Comparison of ENCODE assay signal across 9 cellular contexts in the genomic region with DNA sequence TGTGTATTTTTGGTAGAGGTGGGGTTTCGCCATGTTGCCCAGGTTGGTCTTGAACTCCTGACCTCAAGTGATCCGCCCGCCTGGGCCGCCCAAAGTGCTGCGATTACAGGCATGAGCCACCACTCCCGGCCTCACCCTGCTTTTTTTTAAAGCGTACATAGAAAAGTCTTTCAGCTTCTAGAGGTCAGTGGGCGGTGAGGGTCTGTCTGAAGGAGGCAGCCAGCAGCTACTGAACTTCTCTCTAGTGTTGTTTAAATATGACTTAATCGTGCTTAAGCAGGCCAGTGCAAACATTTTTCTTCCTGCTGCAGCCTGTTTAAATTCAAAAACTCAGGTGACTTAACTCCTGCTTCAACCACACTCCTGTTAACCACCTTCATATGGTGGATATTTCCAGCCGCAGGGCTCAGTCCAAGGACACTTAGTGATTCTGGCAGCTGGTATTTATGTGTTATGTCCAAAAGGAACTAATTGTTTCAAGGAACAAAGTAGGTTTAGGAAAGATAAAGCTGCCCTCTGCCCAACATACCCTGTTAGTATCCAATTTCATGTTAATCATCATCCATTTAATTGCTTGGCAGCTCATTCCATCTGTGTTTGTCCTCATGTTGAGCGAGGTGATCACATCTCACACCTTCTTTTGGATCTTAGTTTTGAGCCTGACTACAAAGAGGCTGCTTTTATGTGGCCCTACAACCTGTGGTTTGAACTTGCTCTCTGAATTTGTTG. TPM values are rescaled to one million over a fixed set of nuclear protein-coding genes. Genes with fewer than 3 reads are reported as not detected.
DNase-seq lines count a peak whose midpoint lies in the region; ATAC-seq, FAIRE-seq and TF ChIP-seq lines count a peak whose summit lies in the region.
"Had no signal": no experiment of that assay in that cellular context is flagged by ENCODE, and none has a peak within 500 bp of the region (broad histone marks: within the 10 kb centered on the region; RNA-seq: fewer than 3 reads in every experiment).

No MANE protein-coding gene starts in this region.

- no peak overlapping the region for H2AK5ac ChIP-seq in neuronal stem cell (ENCODE audit: low read depth, low read length)

- no peak overlapping the region for H3K18ac ChIP-seq in neuronal stem cell (ENCODE audit: low read length)

- DNase-seq in Caki2 (ENCODE audit: low read depth) (peak; percentile 94), NCI-H2029 treated with DMSO at 0.1 percent for 48 hours (lab: John Stamatoyannopoulos, UW) (peak; percentile 96), bronchial epithelial cell (ENCODE audit: low read depth) (peak; percentile 90), putamen (ENCODE audit: low spot score) (no peak), neuronal stem cell (ENCODE audit: low spot score) (no peak)
- DNase-seq in natural killer cell treated with Interleukin-12 subunit alpha and Interleukin-12 subunit beta and Interleukin-15 and Interleukin-18, amount 100 ng/mL, for 72 hours (ENCODE audit: low spot score), result no peak
- DNase-seq in NK-92 treated with Interleukin-12 subunit alpha and Interleukin-12 subunit beta, amount 100 ng/mL, for 24 hours (lab: John Stamatoyannopoulos, UW), result no peak
- DNase-seq: stimulated activated naive CD4-positive, alpha-beta T cell had no signal

- no peak overlapping the region for H3K4me3 ChIP-seq in bronchial epithelial cell (ENCODE audit: low read depth, low read length)
- no peak overlapping the region for H3K4me3 ChIP-seq in neuronal stem cell (ENCODE audit: low read length in 2 of 2)

- no peaks in the 10 kb centered on the region for H3K27me3 Mint-ChIP-seq in natural killer cell treated with Interleukin-12 subunit alpha and Interleukin-12 subunit beta and Interleukin-15 and Interleukin-18, amount 100 ng/mL, for 72 hours

- no peak overlapping the region for H2AFZ ChIP-seq in neuronal stem cell (ENCODE audit: low read length)

- H2BK15ac ChIP-seq in neuronal stem cell (ENCODE audit: low read length), result no peak overlapping the region

- H3K23ac ChIP-seq in neuronal stem cell (ENCODE audit: low read depth, low read length, poor library complexity), result no peak overlapping the region

- in situ Hi-C loops in Caki2 (cut with HindIII; ENCODE audit: low pct_unique_long_range_greater_than_20kb, low sequenced_read_pairs), result no loop called here

- peaks cover 37 to 58% of the 10 kb centered on the region in 2 donors for H3K4me1 Mint-ChIP-seq in natural killer cell treated with Interleukin-12 subunit alpha and Interleukin-12 subunit beta and Interleukin-15 and Interleukin-18, amount 100 ng/mL, for 72 hours (ENCODE audit: low read depth in 2 of 2)

- H4K8ac ChIP-seq in neuronal stem cell (ENCODE audit: low read depth, low read length), result no peak overlapping the region

- peak overlapping the region; percentile 69 for H3K4me3 Mint-ChIP-seq in natural killer cell treated with Interleukin-12 subunit alpha and Interleukin-12 subunit beta and Interleukin-15 and Interleukin-18, amount 100 ng/mL, for 72 hours

- H3K27me3 ChIP-seq in bronchial epithelial cell (ENCODE audit: control insufficient read depth, insufficient read depth, low read length) (no peaks in the 10 kb centered on the region), neuronal stem cell (ENCODE audit: control insufficient read depth in 3 of 3, insufficient read depth in 3 of 3, low read depth in 1 of 3, low read length in 3 of 3) (no peaks in the 10 kb centered on the region)

- WGBS in neuronal stem cell (ENCODE audit: extremely low coverage in 2 of 2, insufficient read length in 2 of 2, insufficient replicate concordance in 1 of 2), 2 donors, result no CpG with 5 or more reads among the region's 11 CpGs

- peaks cover 33% of the 10 kb centered on the region for H3K36me3 Mint-ChIP-seq in natural killer cell treated with Interleukin-12 subunit alpha and Interleukin-12 subunit beta and Interleukin-15 and Interleukin-18, amount 100 ng/mL, for 72 hours

- no peak overlapping the region for H2BK120ac ChIP-seq in neuronal stem cell (ENCODE audit: low read depth, low read length)

- no peak overlapping the region for H4K91ac ChIP-seq in neuronal stem cell (ENCODE audit: low read depth, low read length, poor library complexity)

- no peaks in the 10 kb centered on the region for H3K9me3 ChIP-seq in neuronal stem cell (replicated peaks in 1 of 2; ENCODE audit: control insufficient read depth in 2 of 2, insufficient read depth in 1 of 2, low read depth in 1 of 2, low read length in 2 of 2)

- no peak for ATAC-seq in natural killer cell treated with Interleukin-12 subunit alpha and Interleukin-12 subunit beta and Interleukin-15 and Interleukin-18, amount 100 ng/mL, for 72 hours
- no peak for ATAC-seq in HG02759 (IDR thresholded peaks at IDR 0.05; ENCODE audit: unreplicated experiment)

- peak overlapping the region; percentile 70 to 73 for H3K27ac Mint-ChIP-seq in natural killer cell treated with Interleukin-12 subunit alpha and Interleukin-12 subunit beta and Interleukin-15 and Interleukin-18, amount 100 ng/mL, for 72 hours

- H3K27ac ChIP-seq in neuronal stem cell (replicated peaks; ENCODE audit: low read length), result no peak overlapping the region

- H3K4me2 ChIP-seq in neuronal stem cell (ENCODE audit: insufficient read depth, low read length, poor library complexity, severe bottlenecking), result no peak overlapping the region

- no peak overlapping the region for H3K14ac ChIP-seq in neuronal stem cell (ENCODE audit: low read length)

- TF ChIP-seq CTCF in bronchial epithelial cell (IDR thresholded peaks at IDR 0.05; ENCODE audit: insufficient read depth, low read length, severe bottlenecking), result no peak

- peaks cover 5% of the 10 kb centered on the region for H3K36me3 ChIP-seq in bronchial epithelial cell (ENCODE audit: control insufficient read depth, insufficient read depth, low read length)
- H3K36me3 ChIP-seq in neuronal stem cell (replicated peaks in 1 of 2; ENCODE audit: control insufficient read depth in 2 of 2, insufficient read depth in 2 of 2, low read length in 2 of 2), result peaks cover 26 to 54% of the 10 kb centered on the region in 2 donors

- H2BK5ac ChIP-seq in neuronal stem cell (ENCODE audit: low read length), result no peak overlapping the region

- no peaks in the 10 kb centered on the region for H3K4me1 ChIP-seq in neuronal stem cell (ENCODE audit: control insufficient read depth in 2 of 2, insufficient read depth in 1 of 2, low read depth in 1 of 2, low read length in 2 of 2)

- H3K79me1 ChIP-seq in neuronal stem cell (ENCODE audit: low read depth, low read length), result no peaks in the 10 kb centered on the region

- no peak overlapping the region for H2BK12ac ChIP-seq in neuronal stem cell (ENCODE audit: low read length)

- H3K9ac ChIP-seq in neuronal stem cell (ENCODE audit: low read depth, low read length, poor library complexity), result no peak overlapping the region

- no peak overlapping the region for H3K4ac ChIP-seq in neuronal stem cell (ENCODE audit: low read length)

- no peaks in the 10 kb centered on the region for H3K9me3 Mint-ChIP-seq in natural killer cell treated with Interleukin-12 subunit alpha and Interleukin-12 subunit beta and Interleukin-15 and Interleukin-18, amount 100 ng/mL, for 72 hours

- no peak for FAIRE-seq in bronchial epithelial cell (lab: Jason Lieb, UNC)

RNA-seq across cellular contexts. Expression of a gene that starts 2.0 kb away (rescaled TPM):
- 59.8 and 392 TPM in 2 replicates for total RNA-seq in Caki2 (2014; rRNA removed; shearing (Covaris generic); ENCODE audit: low replicate concordance)
- total RNA-seq in bronchial epithelial cell, result 14.1 and 19.5 TPM in 2 replicates
- total RNA-seq in natural killer cell treated with Interleukin-12 subunit alpha and Interleukin-12 subunit beta and Interleukin-15 and Interleukin-18, amount 100 ng/mL, for 72 hours, result 10 to 100 TPM; 27.4 to 31.4 TPM
- polyA plus RNA-seq in neuronal stem cell (2013, experiment 1 of 2), result 25.8 TPM
- polyA plus RNA-seq in neuronal stem cell (2013, experiment 2 of 2), result 28.6 TPM

Comparison
In these comparisons a context has a peak if more than half of its experiments do, and no peak if none do; other contexts are left out.
1. DNase-seq: peak in Caki2 (single experiment), NCI-H2029 treated with DMSO at 0.1 percent for 48 hours (single experiment) and bronchial epithelial cell (single experiment); none in natural killer cell treated with Interleukin-12 subunit alpha and Interleukin-12 subunit beta and Interleukin-15 and Interleukin-18, amount 100 ng/mL, for 72 hours (single experiment), NK-92 treated with Interleukin-12 subunit alpha and Interleukin-12 subunit beta, amount 100 ng/mL, for 24 hours (single experiment), putamen (single experiment) and neuronal stem cell (single experiment).